In the genomic region with DNA sequence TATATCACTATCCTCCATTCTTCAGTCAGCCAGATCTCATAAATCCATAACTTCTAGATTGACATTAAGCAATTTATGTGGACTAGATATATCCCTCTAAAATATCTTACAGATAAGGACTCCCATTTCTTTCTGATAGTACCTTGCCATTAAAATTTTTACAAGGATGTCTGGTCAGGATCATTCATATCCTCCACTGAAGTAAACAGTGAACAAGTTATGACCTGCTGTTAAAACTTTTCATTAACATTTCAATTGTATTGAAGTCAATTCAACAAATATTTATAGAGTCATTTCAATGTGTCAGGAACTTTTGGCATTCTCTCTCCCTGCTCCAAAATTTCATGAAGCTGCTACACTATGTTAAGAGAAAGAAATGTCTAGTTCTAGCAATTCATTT, we compare ENCODE assay signal across 33 cellular contexts.
"Had no signal": no experiment of that assay in that cellular context is flagged by ENCODE, and none has a peak within 500 bp of the region (broad histone marks: within the 10 kb centered on the region; RNA-seq: fewer than 3 reads in every experiment).

No MANE protein-coding gene starts in this region.

- H3K27ac ChIP-seq: body of pancreas, cardiac muscle cell, colonic mucosa, dorsolateral prefrontal cortex, epithelial cell of prostate, esophagus squamous epithelium, gastrocnemius medialis, heart left ventricle, WERI-Rb-1 had no signal

- H3K4me1 ChIP-seq: body of pancreas, colonic mucosa, esophagus squamous epithelium, gastrocnemius medialis, heart left ventricle had no signal

- H3K4me3 ChIP-seq: body of pancreas, cardiac muscle cell, colonic mucosa, dorsolateral prefrontal cortex, esophagus squamous epithelium, gastrocnemius medialis, heart left ventricle had no signal

- H3K36me3 ChIP-seq: cardiac muscle cell, colonic mucosa, esophagus squamous epithelium, gastrocnemius medialis, heart left ventricle, WERI-Rb-1 had no signal

- H3K9me3 ChIP-seq: body of pancreas, colonic mucosa, esophagus squamous epithelium, gastrocnemius medialis had no signal

- ATAC-seq: activated CD4-positive, CD25-positive, alpha-beta regulatory T cell treated with anti-CD3 and anti-CD28 coated beads, Interleukin-2, amount 50 U/mL, for 24 hours; activated CD8-positive, alpha-beta T cell treated with anti-CD3 and anti-CD28 coated beads for 36 hours; activated T-cell treated with anti-CD3 and anti-CD28 coated beads, Interleukin-2, amount 50 U/mL, for 4 hours; activated T-helper 17 cell treated with anti-CD3 and anti-CD28 coated beads, Interleukin-2, amount 50 U/mL, for 72 hours; body of pancreas; gastrocnemius medialis; heart left ventricle; T-helper 17 cell had no signal

- DNase-seq: activated B cell treated with CpG ODN at 0.5 μM for 24 hours; activated CD4-positive, alpha-beta T cell treated with anti-CD3 and anti-CD28 coated beads for 48 hours; activated CD4-positive, alpha-beta T cell treated with anti-CD3 and anti-CD28 coated beads, Interleukin-2, amount 50 U/mL, for 1 hour; activated CD4-positive, alpha-beta T cell treated with anti-CD3 and anti-CD28 coated beads, Interleukin-2, amount 50 U/mL, for 48 hours; activated CD8-positive, alpha-beta memory T cell treated with anti-CD3 and anti-CD28 coated beads for 24 hours; activated CD8-positive, alpha-beta T cell treated with anti-CD3 and anti-CD28 coated beads for 36 hours; activated effector memory CD4-positive, alpha-beta T cell treated with Interleukin-2 at 50 U/mL for 16 hours; activated gamma-delta T cell treated with Interleukin-2 at 50 U/mL for 16 hours; activated naive CD4-positive, alpha-beta T cell treated with anti-CD3 and anti-CD28 coated beads, Interleukin-2, amount 50 U/mL, for 16 hours; activated naive CD4-positive, alpha-beta T cell treated with Interleukin-2 at 50 U/mL for 16 hours; activated T-cell treated with anti-CD3 and anti-CD28 coated beads, Interleukin-2, amount 50 U/mL, for 4 hours; amygdala; aorta; body of pancreas; central memory CD4-positive, alpha-beta T cell; cerebellar nuclear complex; colonic mucosa; dorsolateral prefrontal cortex; effector memory CD4-positive, alpha-beta T cell; endodermal cell; esophagus squamous epithelium; foreskin fibroblast; gastrocnemius medialis; glutamatergic neuron; heart left ventricle; T-helper 1 cell; T-helper 17 cell; T1000; WERI-Rb-1 had no signal

- H3K27me3 ChIP-seq: body of pancreas, cardiac muscle cell, colonic mucosa, dorsolateral prefrontal cortex, esophagus squamous epithelium, gastrocnemius medialis, heart left ventricle had no signal
